In genomic region chr15:80182611-80183210, GRCh38 we compare ENCODE assay signal across 12 cellular contexts. TPM values are rescaled to one million over a fixed set of nuclear protein-coding genes. Genes with fewer than 3 reads are reported as not detected.
DNase-seq lines count a peak whose midpoint lies in the region; ATAC-seq, FAIRE-seq and TF ChIP-seq lines count a peak whose summit lies in the region.
"Had no signal": no experiment of that assay in that cellular context is flagged by ENCODE, and none has a peak within 500 bp of the region (broad histone marks: within the 10 kb centered on the region; RNA-seq: fewer than 3 reads in every experiment).

No MANE protein-coding gene starts in this region.

- H3K4me1 ChIP-seq in heart left ventricle, result peaks cover 0 to 13% (median 7%) of the 10 kb centered on the region in 12 donors

- peaks cover 0 to 53% (median 15%) of the 10 kb centered on the region in 9 donors for H3K36me3 ChIP-seq in heart left ventricle

- WGBS in heart left ventricle, 4 donors, result 28 to 49% (median 40%) methylated on average over 5 of the region's 5 CpGs

- intact Hi-C loops in heart left ventricle (cut with DNase I), result no loop called here

- H3K9me3 ChIP-seq in AG04450 (ENCODE audit: control insufficient read depth, insufficient read depth, low read length) (peaks cover 11% of the 10 kb centered on the region), heart left ventricle (no peaks in the 10 kb centered on the region)
- H3K9me3 ChIP-seq: esophagus muscularis mucosa had no signal

- TF ChIP-seq CTCF in AG04450 (IDR thresholded peaks at IDR 0.05; ENCODE audit: low read depth, low read length), result no peak
- TF ChIP-seq CTCF in heart left ventricle (IDR thresholded peaks at IDR 0.05), result no peak

- peak; percentile 33 to 81 (median 68) for ATAC-seq in heart left ventricle
- no peak for ATAC-seq in HG03442 (IDR thresholded peaks at IDR 0.05; ENCODE audit: unreplicated experiment)

- FAIRE-seq in H54 (lab: Jason Lieb, UNC), result no peak

- H3K4me3 ChIP-seq in AG04450 (ENCODE audit: low read depth, low read length), result no peak overlapping the region
- no peak overlapping the region for H3K4me3 ChIP-seq in heart left ventricle
- H3K4me3 ChIP-seq: esophagus muscularis mucosa had no signal

- DNase-seq in AG04450 (ENCODE audit: low read depth, low spot score) (peak; percentile 69), HCEC 1CT (peak; percentile 82), astrocyte of the hippocampus (ENCODE audit: low read depth, low spot score) (peak; percentile 76), heart left ventricle (no peak), H54 (ENCODE audit: insufficient read length, low spot score) (no peak), hypothalamus (lab: John Stamatoyannopoulos, UW) (no peak)
- DNase-seq in stimulated activated CD4-positive, alpha-beta T cell treated with anti-CD3 and anti-CD28 coated beads, Interleukin-2, amount 100 ng/mL, for 48 hours, result no peak
- DNase-seq: activated CD4-positive, alpha-beta T cell treated with anti-CD3 and anti-CD28 coated beads, Interleukin-2, amount 50 U/mL, for 48 hours; activated gamma-delta T cell; RPMI8226 had no signal

- POLR2A ChIA-PET in AG04450 (lab: Yijun Ruan, JAX), result no interaction called here

- TF ChIP-seq POLR2A in heart left ventricle (IDR thresholded peaks at IDR 0.05) (no peak), H54 (IDR thresholded peaks at IDR 0.05; ENCODE audit: low read depth, low read length) (no peak)

- CTCF ChIA-PET in AG04450 (lab: Charles Lee), result no interaction called here

- H3K27me3 ChIP-seq in AG04450 (ENCODE audit: control insufficient read depth, insufficient read depth, low read length) (no peaks in the 10 kb centered on the region), heart left ventricle (no peaks in the 10 kb centered on the region)
- H3K27me3 ChIP-seq: esophagus muscularis mucosa had no signal

- H3K27ac ChIP-seq in AG04450 (ENCODE audit: low read depth, low read length) (peak overlapping the region; percentile 52), heart left ventricle (peak overlapping the region in 1 of 12 donors; percentile 18)
- H3K27ac ChIP-seq: esophagus muscularis mucosa had no signal

RNA-seq across cellular contexts. Expression of gene FAH, which starts 29.9 kb away (rescaled TPM):
- 53.0 and 59.8 TPM in 2 replicates for polyA plus RNA-seq in AG04450 (2011; rRNA removed)
- polyA minus RNA-seq in AG04450 (2011; rRNA and poly(A)+ RNA removed), result 76.4 and 105 TPM in 2 replicates
- total RNA-seq in heart left ventricle, result 10 to 100 TPM; 16.8 to 48.9 (median 26.0) TPM
- polyA plus RNA-seq in heart left ventricle, result 10 to 100 TPM; 12.4 to 20.0 TPM

Comparison
In these comparisons a context has a peak if more than half of its experiments do, and no peak if none do; other contexts are left out.
1. DNase-seq: peak in AG04450 (single experiment), HCEC 1CT (single experiment) and astrocyte of the hippocampus (single experiment); none in heart left ventricle (0 of 5), stimulated activated CD4-positive, alpha-beta T cell treated with anti-CD3 and anti-CD28 coated beads, Interleukin-2, amount 100 ng/mL, for 48 hours (0 of 2), H54 (single experiment) and hypothalamus (0 of 51).